ENCODE assay signal across 1 cellular context in genomic region chr15:40344631-40345120, GRCh38.
TF ChIP-seq lines count a peak whose summit lies in the region.

No MANE protein-coding gene starts in this region.

TF ChIP-seq in GM23338, 12 proteins besides CTCF, POLR2A, EP300 and RAD21 (continued from another document):
- TF ChIP-seq ZNF462 (CRISPR knock-in tag; IDR thresholded peaks at IDR 0.05) (no peak), EZH2phosphoT487 (IDR thresholded peaks at IDR 0.05; ENCODE audit: unreplicated experiment) (no peak), NANOG (IDR thresholded peaks at IDR 0.05; ENCODE audit: borderline replicate concordance) (no peak), POLR2AphosphoS5 (IDR thresholded peaks at IDR 0.05; ENCODE audit: low read depth) (no peak), REST (IDR thresholded peaks at IDR 0.05; ENCODE audit: unreplicated experiment) (no peak), STAT1 (IDR thresholded peaks at IDR 0.05; ENCODE audit: unreplicated experiment) (no peak), ETS1 (IDR thresholded peaks at IDR 0.05) (no peak), ZNF331 (CRISPR knock-in tag; IDR thresholded peaks at IDR 0.05; ENCODE audit: low read depth) (no peak), JUNB (IDR thresholded peaks at IDR 0.05; ENCODE audit: unreplicated experiment) (no peak)
